ENCODE assay signal across 16 cellular contexts in the genomic region with DNA sequence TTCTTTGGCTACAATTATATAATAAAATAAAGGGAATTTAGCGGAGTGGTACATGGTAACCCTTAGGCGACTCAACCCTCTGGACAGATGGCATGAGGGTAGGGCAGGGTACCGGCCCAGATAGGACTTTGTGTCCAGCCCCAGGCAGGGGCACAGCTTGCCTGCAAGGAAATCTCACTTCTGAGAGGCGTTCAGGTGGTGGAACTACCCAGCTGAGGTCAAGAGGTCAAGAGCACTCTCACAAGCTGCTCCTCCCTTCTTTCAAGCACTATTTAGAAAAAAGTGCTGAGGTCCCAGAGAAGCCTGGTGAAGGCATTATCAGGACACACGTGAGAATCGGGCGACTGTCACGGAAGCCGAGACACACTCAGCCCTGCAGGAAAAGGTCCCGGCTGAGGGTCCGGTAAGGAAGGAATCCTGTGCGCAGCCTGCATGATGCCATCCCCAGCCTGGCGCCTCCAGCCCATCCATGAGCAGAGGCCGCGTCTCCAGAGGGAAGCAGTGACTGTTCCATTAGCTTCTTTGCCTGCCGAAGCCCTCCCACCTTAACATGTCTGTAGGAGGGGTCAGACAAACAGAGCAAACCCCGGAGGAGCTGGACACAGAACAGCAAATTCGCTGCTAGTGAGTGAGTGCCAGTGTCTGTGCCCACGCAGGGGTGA.
"Had no signal": no experiment of that assay in that cellular context is flagged by ENCODE, and none has a peak within 500 bp of the region (broad histone marks: within the 10 kb centered on the region; RNA-seq: fewer than 3 reads in every experiment).

No MANE protein-coding gene starts in this region.

- H3K4me3 Mint-ChIP-seq: activated T-helper 1 cell treated with anti-CD3 and anti-CD28 coated beads, Interleukin-12 subunit alpha, Interleukin-12 subunit beta, Interleukin-2, Interleukin-4 antibody, amounts not matched to agents 30 ng/mL and 10 ng/mL and 1 ng/mL, durations not matched to agents 14 hours and 24 hours and 36 hours; memory B cell; stimulated activated memory B cell treated with anti-CD40 and anti-IgM and Interleukin-4, amounts not matched to agents 10 μg/mL and 1 μg/mL and 100 μg/mL, for 72 hours had no signal

- H3K4me1 Mint-ChIP-seq: memory B cell; stimulated activated memory B cell treated with anti-CD40 and anti-IgM and Interleukin-4, amounts not matched to agents 10 μg/mL and 1 μg/mL and 100 μg/mL, for 72 hours had no signal

- H3K27me3 ChIP-seq: heart right ventricle, tibial nerve had no signal

- H3K27ac ChIP-seq: heart right ventricle, tibial nerve had no signal

- H3K9me3 Mint-ChIP-seq: activated T-helper 1 cell treated with anti-CD3 and anti-CD28 coated beads, Interleukin-12 subunit alpha, Interleukin-12 subunit beta, Interleukin-2, Interleukin-4 antibody, amounts not matched to agents 30 ng/mL and 10 ng/mL and 1 ng/mL, durations not matched to agents 14 hours and 24 hours and 36 hours; naive thymus-derived CD8-positive, alpha-beta T cell had no signal

- H3K27me3 Mint-ChIP-seq: memory B cell; naive thymus-derived CD8-positive, alpha-beta T cell; stimulated activated memory B cell treated with anti-CD40 and anti-IgM and Interleukin-4, amounts not matched to agents 10 μg/mL and 1 μg/mL and 100 μg/mL, for 72 hours had no signal

- H3K4me1 ChIP-seq: heart right ventricle, tibial nerve had no signal

- DNase-seq: activated CD4-positive, alpha-beta T cell treated with anti-CD3 and anti-CD28 coated beads, Interleukin-2, amount 50 U/mL, for 1 hour; activated naive CD4-positive, alpha-beta T cell treated with Interleukin-2 at 50 U/mL for 16 hours; anterior cingulate cortex; cerebellar nuclear complex; effector CD8-positive, alpha-beta T cell; foreskin melanocyte; heart right ventricle; left colon; naive thymus-derived CD8-positive, alpha-beta T cell; retina; stimulated activated CD4-positive, alpha-beta T cell treated with anti-CD3 and anti-CD28 coated beads, Interleukin-2, amount 100 ng/mL, for 48 hours had no signal

- ATAC-seq: activated CD4-positive, CD25-positive, alpha-beta regulatory T cell treated with anti-CD3 and anti-CD28 coated beads, Interleukin-2, amount 50 U/mL, for 24 hours; heart right ventricle; left colon; naive thymus-derived CD8-positive, alpha-beta T cell; stimulated activated memory B cell treated with anti-CD40 and anti-IgM and Interleukin-4, amounts not matched to agents 10 μg/mL and 1 μg/mL and 100 μg/mL, for 72 hours had no signal

- H3K9me3 ChIP-seq: heart right ventricle, tibial nerve had no signal

- H3K27ac Mint-ChIP-seq: activated T-helper 1 cell treated with anti-CD3 and anti-CD28 coated beads, Interleukin-12 subunit alpha, Interleukin-12 subunit beta, Interleukin-2, Interleukin-4 antibody, amounts not matched to agents 30 ng/mL and 10 ng/mL and 1 ng/mL, durations not matched to agents 14 hours and 24 hours and 36 hours; memory B cell; stimulated activated memory B cell treated with anti-CD40 and anti-IgM and Interleukin-4, amounts not matched to agents 10 μg/mL and 1 μg/mL and 100 μg/mL, for 72 hours had no signal

- H3K4me3 ChIP-seq: heart right ventricle, tibial nerve had no signal
